In the genomic region with DNA sequence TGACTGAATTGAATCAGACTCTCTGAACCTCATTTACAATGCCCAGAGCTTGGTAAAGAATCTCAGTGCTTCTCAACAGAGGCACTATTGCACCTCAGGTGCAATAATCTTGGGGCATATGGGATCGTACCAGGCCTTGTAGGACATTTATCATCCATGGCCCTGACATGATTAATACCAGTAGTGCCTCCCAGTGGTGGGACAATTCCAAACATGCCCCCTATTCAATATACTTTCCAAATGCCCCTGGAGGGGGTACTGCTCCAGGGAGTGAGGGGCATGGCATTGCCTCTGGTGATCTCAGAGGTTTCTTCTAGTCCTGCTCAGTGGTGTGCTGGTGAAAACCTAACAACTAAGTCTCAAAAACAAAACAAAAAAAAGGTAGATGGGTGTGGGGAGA, we compare ENCODE assay signal across 1 cellular context.
TF ChIP-seq lines count a peak whose summit lies in the region.

No MANE protein-coding gene starts in this region.

TF ChIP-seq in GM23338, 12 proteins besides CTCF, POLR2A, EP300 and RAD21:
- TF ChIP-seq REST (IDR thresholded peaks at IDR 0.05; ENCODE audit: unreplicated experiment): no peak
- TF ChIP-seq CREB1 (CRISPR knock-in tag; IDR thresholded peaks at IDR 0.05; ENCODE audit: low read depth): no peak
- TF ChIP-seq ZNF114 (CRISPR knock-in tag; IDR thresholded peaks at IDR 0.05): no peak
- TF ChIP-seq EZH2phosphoT487 (IDR thresholded peaks at IDR 0.05; ENCODE audit: unreplicated experiment): no peak
- TF ChIP-seq ZNF331 (CRISPR knock-in tag; IDR thresholded peaks at IDR 0.05; ENCODE audit: low read depth): no peak
- TF ChIP-seq NANOG (IDR thresholded peaks at IDR 0.05; ENCODE audit: borderline replicate concordance): no peak
- no peak for TF ChIP-seq JUNB (IDR thresholded peaks at IDR 0.05; ENCODE audit: unreplicated experiment)
- TF ChIP-seq POLR2AphosphoS5 (IDR thresholded peaks at IDR 0.05; ENCODE audit: low read depth): no peak
- no peak for TF ChIP-seq STAT1 (IDR thresholded peaks at IDR 0.05; ENCODE audit: unreplicated experiment)
- TF ChIP-seq ETS1 (IDR thresholded peaks at IDR 0.05): no peak
- TF ChIP-seq, protein P1, sequence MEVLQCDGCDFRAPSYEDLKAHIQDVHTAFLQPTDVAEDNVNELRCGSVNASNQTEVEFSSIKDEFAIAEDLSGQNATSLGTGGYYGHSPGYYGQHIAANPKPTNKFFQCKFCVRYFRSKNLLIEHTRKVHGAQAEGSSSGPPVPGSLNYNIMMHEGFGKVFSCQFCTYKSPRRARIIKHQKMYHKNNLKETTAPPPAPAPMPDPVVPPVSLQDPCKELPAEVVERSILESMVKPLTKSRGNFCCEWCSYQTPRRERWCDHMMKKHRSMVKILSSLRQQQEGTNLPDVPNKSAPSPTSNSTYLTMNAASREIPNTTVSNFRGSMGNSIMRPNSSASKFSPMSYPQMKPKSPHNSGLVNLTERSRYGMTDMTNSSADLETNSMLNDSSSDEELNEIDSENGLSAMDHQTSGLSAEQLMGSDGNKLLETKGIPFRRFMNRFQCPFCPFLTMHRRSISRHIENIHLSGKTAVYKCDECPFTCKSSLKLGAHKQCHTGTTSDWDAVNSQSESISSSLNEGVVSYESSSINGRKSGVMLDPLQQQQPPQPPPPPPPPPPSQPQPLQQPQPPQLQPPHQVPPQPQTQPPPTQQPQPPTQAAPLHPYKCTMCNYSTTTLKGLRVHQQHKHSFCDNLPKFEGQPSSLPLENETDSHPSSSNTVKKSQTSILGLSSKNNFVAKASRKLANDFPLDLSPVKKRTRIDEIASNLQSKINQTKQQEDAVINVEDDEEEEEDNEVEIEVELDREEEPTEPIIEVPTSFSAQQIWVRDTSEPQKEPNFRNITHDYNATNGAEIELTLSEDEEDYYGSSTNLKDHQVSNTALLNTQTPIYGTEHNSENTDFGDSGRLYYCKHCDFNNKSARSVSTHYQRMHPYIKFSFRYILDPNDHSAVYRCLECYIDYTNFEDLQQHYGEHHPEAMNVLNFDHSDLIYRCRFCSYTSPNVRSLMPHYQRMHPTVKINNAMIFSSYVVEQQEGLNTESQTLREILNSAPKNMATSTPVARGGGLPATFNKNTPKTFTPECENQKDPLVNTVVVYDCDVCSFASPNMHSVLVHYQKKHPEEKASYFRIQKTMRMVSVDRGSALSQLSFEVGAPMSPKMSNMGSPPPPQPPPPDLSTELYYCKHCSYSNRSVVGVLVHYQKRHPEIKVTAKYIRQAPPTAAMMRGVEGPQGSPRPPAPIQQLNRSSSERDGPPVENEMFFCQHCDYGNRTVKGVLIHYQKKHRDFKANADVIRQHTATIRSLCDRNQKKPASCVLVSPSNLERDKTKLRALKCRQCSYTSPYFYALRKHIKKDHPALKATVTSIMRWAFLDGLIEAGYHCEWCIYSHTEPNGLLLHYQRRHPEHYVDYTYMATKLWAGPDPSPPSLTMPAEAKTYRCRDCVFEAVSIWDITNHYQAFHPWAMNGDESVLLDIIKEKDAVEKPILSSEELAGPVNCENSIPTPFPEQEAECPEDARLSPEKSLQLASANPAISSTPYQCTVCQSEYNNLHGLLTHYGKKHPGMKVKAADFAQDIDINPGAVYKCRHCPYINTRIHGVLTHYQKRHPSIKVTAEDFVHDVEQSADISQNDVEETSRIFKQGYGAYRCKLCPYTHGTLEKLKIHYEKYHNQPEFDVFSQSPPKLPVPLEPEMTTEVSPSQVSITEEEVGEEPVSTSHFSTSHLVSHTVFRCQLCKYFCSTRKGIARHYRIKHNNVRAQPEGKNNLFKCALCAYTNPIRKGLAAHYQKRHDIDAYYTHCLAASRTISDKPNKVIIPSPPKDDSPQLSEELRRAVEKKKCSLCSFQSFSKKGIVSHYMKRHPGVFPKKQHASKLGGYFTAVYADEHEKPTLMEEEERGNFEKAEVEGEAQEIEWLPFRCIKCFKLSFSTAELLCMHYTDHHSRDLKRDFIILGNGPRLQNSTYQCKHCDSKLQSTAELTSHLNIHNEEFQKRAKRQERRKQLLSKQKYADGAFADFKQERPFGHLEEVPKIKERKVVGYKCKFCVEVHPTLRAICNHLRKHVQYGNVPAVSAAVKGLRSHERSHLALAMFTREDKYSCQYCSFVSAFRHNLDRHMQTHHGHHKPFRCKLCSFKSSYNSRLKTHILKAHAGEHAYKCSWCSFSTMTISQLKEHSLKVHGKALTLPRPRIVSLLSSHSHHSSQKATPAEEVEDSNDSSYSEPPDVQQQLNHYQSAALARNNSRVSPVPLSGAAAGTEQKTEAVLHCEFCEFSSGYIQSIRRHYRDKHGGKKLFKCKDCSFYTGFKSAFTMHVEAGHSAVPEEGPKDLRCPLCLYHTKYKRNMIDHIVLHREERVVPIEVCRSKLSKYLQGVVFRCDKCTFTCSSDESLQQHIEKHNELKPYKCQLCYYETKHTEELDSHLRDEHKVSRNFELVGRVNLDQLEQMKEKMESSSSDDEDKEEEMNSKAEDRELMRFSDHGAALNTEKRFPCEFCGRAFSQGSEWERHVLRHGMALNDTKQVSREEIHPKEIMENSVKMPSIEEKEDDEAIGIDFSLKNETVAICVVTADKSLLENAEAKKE (CRISPR knock-in tag; IDR thresholded peaks at IDR 0.05): no peak
- no peak for TF ChIP-seq EZH2 (IDR thresholded peaks at IDR 0.05; ENCODE audit: low read depth, unreplicated experiment)
